ENCODE assay signal across 25 cellular contexts in the genomic region with DNA sequence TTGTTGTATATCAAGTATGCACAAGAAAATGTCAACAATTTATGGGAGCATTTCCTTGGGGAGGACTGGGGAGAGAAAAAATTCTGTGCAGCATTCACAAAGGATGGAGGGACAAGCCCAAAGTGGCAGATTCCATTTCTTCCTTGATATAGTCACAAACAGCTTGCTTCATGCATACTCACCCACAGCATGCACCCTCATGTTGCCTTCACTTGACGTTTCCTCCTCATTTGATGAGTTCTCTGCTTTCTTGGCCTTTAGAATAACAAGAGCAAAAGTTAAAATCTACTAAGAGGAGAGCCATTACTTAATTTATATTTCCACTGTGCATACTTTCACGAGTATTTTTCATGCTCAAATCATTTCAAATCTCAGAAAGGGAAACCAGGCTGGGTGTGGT. TPM values are rescaled to one million over a fixed set of nuclear protein-coding genes. Genes with fewer than 3 reads are reported as not detected.
"Had no signal": no experiment of that assay in that cellular context is flagged by ENCODE, and none has a peak within 500 bp of the region (broad histone marks: within the 10 kb centered on the region; RNA-seq: fewer than 3 reads in every experiment).

No MANE protein-coding gene starts in this region.

- H3K4me3 ChIP-seq: heart left ventricle, psoas muscle, spleen, stomach, upper lobe of left lung, uterus had no signal

- H3K36me3 ChIP-seq: right lobe of liver, uterus had no signal

- DNase-seq: dermis blood vessel endothelial cell; effector CD4-positive, alpha-beta T cell; endodermal cell; erythroblast; foreskin melanocyte; heart left ventricle; hippocampal formation; left colon; naive thymus-derived CD4-positive, alpha-beta T cell; nephron progenitor cell; psoas muscle; retina; spleen; stimulated activated CD4-positive, alpha-beta T cell treated with anti-CD3 and anti-CD28 coated beads, Interleukin-2, amount 100 ng/mL, for 24 hours; stimulated activated CD4-positive, alpha-beta T cell treated with anti-CD3 and anti-CD28 coated beads, Interleukin-4, amount 100 ng/mL, for 4 hours; stimulated activated naive CD4-positive, alpha-beta T cell; stomach; upper lobe of left lung; uterus had no signal

- H3K4me3 Mint-ChIP-seq: endodermal cell; naive thymus-derived CD4-positive, alpha-beta T cell; nephron progenitor cell had no signal

- H3K9me3 ChIP-seq: psoas muscle, right lobe of liver, upper lobe of left lung, uterus had no signal

- H3K27ac Mint-ChIP-seq: endodermal cell; naive thymus-derived CD4-positive, alpha-beta T cell; nephron progenitor cell had no signal

- ATAC-seq: heart left ventricle; left colon; naive thymus-derived CD4-positive, alpha-beta T cell; psoas muscle had no signal

- H3K27me3 ChIP-seq: heart left ventricle, right lobe of liver, spleen, stomach, upper lobe of left lung, uterus had no signal

- FAIRE-seq: colon, endothelial cell of umbilical vein had no signal

- H3K4me1 ChIP-seq: parathyroid adenoma, uterus had no signal

- H3K27ac ChIP-seq: parathyroid adenoma, psoas muscle, upper lobe of left lung had no signal

RNA-seq across cellular contexts. Expression of a gene that starts 37.7 kb away (rescaled TPM):
- total RNA-seq: endothelial cell of umbilical vein; kidney epithelial cell; mononuclear cell; naive thymus-derived CD4-positive, alpha-beta T cell had no signal
- polyA plus RNA-seq: endothelial cell of umbilical vein; naive thymus-derived CD4-positive, alpha-beta T cell had no signal
